Comparison of ENCODE assay signal across 18 cellular contexts in the genomic region with DNA sequence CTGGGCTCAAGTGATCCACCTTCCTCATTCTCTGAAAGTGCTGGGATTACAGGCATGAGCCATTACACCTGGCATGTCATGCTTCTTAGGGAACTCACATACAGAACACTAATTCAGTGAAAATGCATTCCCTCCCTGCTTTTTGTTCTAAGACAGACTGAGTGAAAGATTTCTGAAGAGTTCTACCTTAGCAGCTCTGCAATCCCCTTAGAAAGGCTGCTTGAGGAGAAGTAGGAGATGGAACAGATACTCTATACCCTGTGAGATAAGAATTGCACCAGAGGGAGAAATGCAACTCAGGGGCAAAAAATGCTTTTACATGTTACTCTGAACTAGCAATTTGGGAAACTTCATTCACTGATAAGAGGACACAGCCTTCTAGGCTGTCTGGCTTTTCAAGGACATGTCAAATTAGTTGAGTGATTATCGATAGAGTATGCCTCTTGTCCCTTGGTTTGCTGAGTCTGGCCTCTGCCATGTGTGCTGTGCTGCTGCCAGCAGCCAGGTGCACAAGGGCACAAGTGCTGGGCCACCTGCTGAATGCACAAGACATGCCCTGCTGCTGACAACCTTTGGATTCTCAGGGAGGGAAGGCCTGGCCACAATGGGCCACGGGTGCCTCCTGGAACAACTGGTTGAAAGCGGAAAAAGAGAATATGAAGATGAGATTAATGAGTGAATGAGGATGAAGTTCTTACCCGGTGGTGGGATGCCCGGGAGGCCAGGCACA. TPM values are rescaled to one million over a fixed set of nuclear protein-coding genes. Genes with fewer than 3 reads are reported as not detected.
A peak's percentile ranks its signal among the peaks of the same experiment; 100 is the strongest.
DNase-seq lines count a peak whose midpoint lies in the region; ATAC-seq, FAIRE-seq and TF ChIP-seq lines count a peak whose summit lies in the region.
"Had no signal": no experiment of that assay in that cellular context is flagged by ENCODE, and none has a peak within 500 bp of the region (broad histone marks: within the 10 kb centered on the region; RNA-seq: fewer than 3 reads in every experiment).

No MANE protein-coding gene starts in this region.

- no peak for FAIRE-seq in pancreas (lab: Jason Lieb, UNC)
- FAIRE-seq: A204.1 had no signal

- no peak overlapping the region for H3K4me3 ChIP-seq in adrenal gland
- no peak overlapping the region for H3K4me3 ChIP-seq in pancreas
- H3K4me3 ChIP-seq in HAP-1 = no peak overlapping the region
- H3K4me3 ChIP-seq: SJSA1 had no signal

- intact Hi-C loops in adrenal gland (cut with DNase I) = no loop called here
- intact Hi-C loops in pancreas (cut with DNase I) = no loop called here

- ATAC-seq in pancreas = peak; percentile 88 to 95 (median 90)
- no peak for ATAC-seq in GM19328 (IDR thresholded peaks at IDR 0.05; ENCODE audit: unreplicated experiment)
- no peak for ATAC-seq in HG03565 (IDR thresholded peaks at IDR 0.05; ENCODE audit: unreplicated experiment)
- ATAC-seq: PC-3 had no signal

- H3K27ac ChIP-seq in adrenal gland = peak overlapping the region in 4 of 5 donors; percentile 34 to 60 (median 48)
- peak overlapping the region in 2 of 4 donors; percentile 9 to 16 for H3K27ac ChIP-seq in pancreas
- H3K27ac ChIP-seq: SJSA1 had no signal

- TF ChIP-seq CTCF in adrenal gland (IDR thresholded peaks at IDR 0.05) (no peak), pancreas (IDR thresholded peaks at IDR 0.05) (no peak)

- WGBS in adrenal gland, 4 donors = 58 to 64% (median 59%) methylated on average over 5 of the region's 5 CpGs
- WGBS in pancreas, 2 donors = 36 to 48% methylated on average over 5 of the region's 5 CpGs

- H3K9me3 ChIP-seq in adrenal gland (replicated peaks in 1 of 3) = no peaks in the 10 kb centered on the region
- no peaks in the 10 kb centered on the region for H3K9me3 ChIP-seq in pancreas
- no peaks in the 10 kb centered on the region for H3K9me3 ChIP-seq in HAP-1
- H3K9me3 ChIP-seq: SJSA1 had no signal

- peaks cover 0 to 34% of the 10 kb centered on the region in 2 donors for H3K36me3 ChIP-seq in adrenal gland (replicated peaks in 1 of 2)
- H3K36me3 ChIP-seq in pancreas = peaks cover 0 to 18% (median 13%) of the 10 kb centered on the region in 3 donors
- peaks cover 35% of the 10 kb centered on the region for H3K36me3 ChIP-seq in HAP-1 (replicated peaks)

- peak; percentile 47 for DNase-seq in NCI-H146 (lab: John Stamatoyannopoulos, UW)
- no peak for DNase-seq in NCI-H146 treated with DMSO at 0.1 percent for 48 hours (lab: John Stamatoyannopoulos, UW; ENCODE audit: unreplicated experiment)
- peak; percentile 56 for DNase-seq in G401 (ENCODE audit: low spot score)
- peak in 1 of 7 donors; percentile 67 for DNase-seq in adrenal gland
- DNase-seq in pancreas = peak in 5 of 6 donors; percentile 54 to 85 (median 64)
- no peak for DNase-seq in HAP-1 (ENCODE audit: low spot score in 2 of 2)
- DNase-seq: DND-41, GF-D8, GOT3, NCI-H1694, NCI-H2171, NCI-H524 treated with DMSO at 0.1 percent for 48 hours, PC-3, SW 1271 had no signal

- in situ Hi-C loops in G401 (cut with HindIII; ENCODE audit: low sequenced_read_pairs) (no loop called here), HAP-1 (cut with MboI; ENCODE audit: low sequenced_read_pairs) (no loop called here)

- no peak for TF ChIP-seq POLR2A in adrenal gland (IDR thresholded peaks at IDR 0.05)

- H3K4me1 ChIP-seq in adrenal gland (replicated peaks in 1 of 2) (peaks cover 42 to 66% of the 10 kb centered on the region in 2 donors), pancreas (peaks cover 27 to 28% (median 28%) of the 10 kb centered on the region in 3 donors), HAP-1 (peaks cover 13% of the 10 kb centered on the region)
- H3K4me1 ChIP-seq: SJSA1 had no signal

- no peaks in the 10 kb centered on the region for H3K27me3 ChIP-seq in adrenal gland
- H3K27me3 ChIP-seq in pancreas = no peaks in the 10 kb centered on the region
- no peaks in the 10 kb centered on the region for H3K27me3 ChIP-seq in HAP-1 (ENCODE audit: low read depth)
- H3K27me3 ChIP-seq: SJSA1 had no signal

RNA-seq across cellular contexts. Expression of a gene that starts 17.8 kb away (rescaled TPM):
- total RNA-seq in G401 (2014; rRNA removed; shearing (Covaris generic)) = 4.2 and 48.9 TPM in 2 replicates
- 100 to 1,000 TPM in 1 of 8 donors, 10 to 100 TPM in 5, 1 to 10 TPM in 2; 1.1 to 114 (median 67.7) TPM for total RNA-seq in adrenal gland
- 100 to 1,000 TPM in 1 of 3 donors, 10 to 100 TPM in 2; 34.9 to 330 (median 99.9) TPM for polyA plus RNA-seq in adrenal gland
- total RNA-seq in pancreas = 10 to 100 TPM in 1 of 6 donors, 1 to 10 TPM in 5; 5.0 to 11.2 (median 7.1) TPM
- 10 to 100 TPM; 25.7 to 41.8 TPM for polyA plus RNA-seq in pancreas

RNA-seq across cellular contexts. Expression of a gene that starts 20.5 kb away (rescaled TPM):
- total RNA-seq in G401 (2014; rRNA removed; shearing (Covaris generic)) = 36.9 and 53.2 TPM in 2 replicates
- 100 to 1,000 TPM in 3 of 8 donors, 10 to 100 TPM in 5; 50.8 to 180 (median 78.7) TPM for total RNA-seq in adrenal gland
- 100 to 1,000 TPM in 2 of 3 donors, 10 to 100 TPM in 1; 91.9 to 384 (median 176) TPM for polyA plus RNA-seq in adrenal gland
- 10 to 100 TPM in 1 of 6 donors, 1 to 10 TPM in 5; 3.5 to 14.5 (median 7.7) TPM for total RNA-seq in pancreas
- polyA plus RNA-seq in pancreas = 10 to 100 TPM; 17.3 to 37.6 TPM

RNA-seq across cellular contexts. Expression of a gene that starts 59.1 kb away (rescaled TPM):
- total RNA-seq in G401 (2014; rRNA removed; shearing (Covaris generic)) = not detected in 2 replicates
- total RNA-seq in adrenal gland = 100 to 1,000 TPM; 210 to 650 (median 466) TPM
- 1,000 to 10,000 TPM in 1 of 3 donors, 100 to 1,000 TPM in 1, 10 to 100 TPM in 1; 33.9 to 1,593 (median 996) TPM for polyA plus RNA-seq in adrenal gland
- total RNA-seq in pancreas = 10 to 100 TPM in 5 of 6 donors, 1 to 10 TPM in 1; 8.2 to 57.7 (median 36.3) TPM
- polyA plus RNA-seq in pancreas = 100 to 1,000 TPM; 122 to 140 TPM
- total RNA-seq: SJSA1 had no signal

Comparison
In these comparisons a context has a peak if more than half of its experiments do, and no peak if none do; other contexts are left out.
1. DNase-seq: peak in NCI-H146 (single experiment), G401 (single experiment) and pancreas (5 of 6); none in NCI-H146 treated with DMSO at 0.1 percent for 48 hours (single experiment) and HAP-1 (0 of 2).
2. ATAC-seq: peak in pancreas (4 of 4); none in GM19328 (single experiment) and HG03565 (single experiment).